Comparison of ENCODE assay signal across 22 cellular contexts in the genomic region with DNA sequence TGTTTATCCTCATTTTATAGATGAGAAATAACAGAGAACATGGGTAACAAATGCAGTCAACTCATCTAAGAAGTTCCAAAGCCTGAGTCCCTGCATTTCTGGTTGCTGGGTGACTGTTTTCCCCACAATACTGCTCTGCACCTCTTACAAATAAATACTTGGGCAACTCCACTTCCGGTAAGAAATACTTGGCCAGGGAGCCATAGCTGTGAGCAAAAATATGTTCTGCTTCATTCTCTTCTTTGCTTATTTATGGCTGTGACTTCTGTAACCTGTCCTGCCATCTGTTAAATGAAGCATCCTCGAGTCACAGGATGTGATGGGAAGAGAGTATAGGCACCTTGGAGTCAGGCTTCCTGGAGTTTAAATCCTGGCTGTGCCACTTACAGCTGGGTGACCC. TPM values are rescaled to one million over a fixed set of nuclear protein-coding genes. Genes with fewer than 3 reads are reported as not detected.
DNase-seq lines count a peak whose midpoint lies in the region; TF ChIP-seq lines count a peak whose summit lies in the region.
"Had no signal": no experiment of that assay in that cellular context is flagged by ENCODE, and none has a peak within 500 bp of the region (broad histone marks: within the 10 kb centered on the region; RNA-seq: fewer than 3 reads in every experiment).

No MANE protein-coding gene starts in this region.

- in situ Hi-C loops in GM13976 (cut with MboI; ENCODE audit: low sequenced_read_pairs, unreplicated experiment), result no loop called here

- WGBS in ovary, 3 donors, result 52 to 65% (median 58%) methylated on average over 2 of the region's 2 CpGs

- TF ChIP-seq EP300 in ovary (IDR thresholded peaks at IDR 0.05), result no peak

- TF ChIP-seq CTCF in colonic mucosa (IDR thresholded peaks at IDR 0.05), result no peak
- no peak for TF ChIP-seq CTCF in ovary (IDR thresholded peaks at IDR 0.05)
- TF ChIP-seq CTCF in GM13976 (IDR thresholded peaks at IDR 0.05; ENCODE audit: borderline replicate concordance, control extremely low read depth, extremely low read depth, insufficient read depth, missing control alignments), result no peak

- no peaks in the 10 kb centered on the region for H3K27me3 ChIP-seq in colonic mucosa
- H3K27me3 ChIP-seq in ovary, result no peaks in the 10 kb centered on the region
- H3K27me3 ChIP-seq: right lobe of liver had no signal

- no peaks in the 10 kb centered on the region for H3K36me3 ChIP-seq in colonic mucosa
- H3K36me3 ChIP-seq in ovary, result no peaks in the 10 kb centered on the region
- H3K36me3 ChIP-seq: HAP-1, right lobe of liver had no signal

- DNase-seq in A172 (ENCODE audit: low spot score), result peak; percentile 9
- peak; percentile 55 for DNase-seq in GM03348 (ENCODE audit: low spot score)
- DNase-seq in RPMI7951 (ENCODE audit: low read depth), result peak; percentile 61
- DNase-seq in fibroblast of peridontal ligament (ENCODE audit: extremely low read depth), result peak; percentile 73
- DNase-seq in colonic mucosa, result no peak
- DNase-seq in ovary, result no peak
- no peak for DNase-seq in GM13976 (ENCODE audit: low spot score)
- DNase-seq in NCI-H524 treated with DMSO at 0.1 percent for 48 hours (lab: John Stamatoyannopoulos, UW), result no peak
- DNase-seq: activated CD4-positive, alpha-beta T cell treated with anti-CD3 and anti-CD28 coated beads, Interleukin-2, amount 50 U/mL, for 1 hour; effector CD8-positive, alpha-beta T cell; Karpas-422; left colon; natural killer cell; NCI-H1105; NCI-H2081 treated with DMSO at 0.1 percent for 48 hours; NCI-H510A; right lobe of liver; stimulated activated CD8-positive, alpha-beta memory T cell treated with anti-CD3 and anti-CD28 coated beads, Interleukin-4, amount 100 ng/mL, for 48 hours; trophoblast cell had no signal

- H3K9ac ChIP-seq in colonic mucosa (ENCODE audit: low read depth in 2 of 2, low read length in 2 of 2), result no peak overlapping the region

- H3K4me3 ChIP-seq in colonic mucosa, result no peak overlapping the region
- no peak overlapping the region for H3K4me3 ChIP-seq in ovary
- H3K4me3 ChIP-seq: A549, HAP-1, right lobe of liver had no signal

- H3K9me3 ChIP-seq in colonic mucosa (no peaks in the 10 kb centered on the region), ovary (peaks cover 0 to 8% of the 10 kb centered on the region in 2 donors)
- H3K9me3 ChIP-seq: HAP-1, right lobe of liver had no signal

- H3K4me1 ChIP-seq in colonic mucosa (no peaks in the 10 kb centered on the region), ovary (ENCODE audit: insufficient read depth) (no peaks in the 10 kb centered on the region)
- H3K4me1 ChIP-seq: A549, HAP-1, right lobe of liver had no signal

- H3K27ac ChIP-seq in colonic mucosa, result no peak overlapping the region
- no peak overlapping the region for H3K27ac ChIP-seq in ovary
- H3K27ac ChIP-seq: A549, right lobe of liver had no signal

- intact Hi-C loops in colonic mucosa (cut with DNase I), result no loop called here
- intact Hi-C loops in ovary (cut with DNase I), result no loop called here

- TF ChIP-seq POLR2A in ovary (IDR thresholded peaks at IDR 0.05), result no peak

RNA-seq across cellular contexts. Expression of gene GDNF, which starts 49.9 kb away (rescaled TPM):
- 0.31 TPM in 1 of 2 replicates, not detected in the other for total RNA-seq in A172 (2014; rRNA removed; shearing (Covaris generic))
- 2.2 TPM in 2 replicates for total RNA-seq in RPMI7951 (2014; rRNA removed; shearing (Covaris generic))
- total RNA-seq in colonic mucosa (1 to 10 TPM in 1 of 2 donors, under 1 TPM in 1; 0.82 to 1.6 TPM), ovary (1 to 10 TPM in 5 of 7 donors, under 1 TPM in 2; 0.23 to 6.3 (median 2.7) TPM)
- 1 to 10 TPM; 3.6 to 3.7 TPM for polyA plus RNA-seq in ovary
- total RNA-seq: HT-29, natural killer cell had no signal

Comparison
In these comparisons a context has a peak if more than half of its experiments do, and no peak if none do; other contexts are left out.
1. DNase-seq: peak in A172 (single experiment), GM03348 (single experiment), RPMI7951 (single experiment) and fibroblast of peridontal ligament (single experiment); none in colonic mucosa (single experiment), ovary (0 of 5), GM13976 (single experiment) and NCI-H524 treated with DMSO at 0.1 percent for 48 hours (single experiment).